ENCODE assay signal across 8 cellular contexts in the genomic region with DNA sequence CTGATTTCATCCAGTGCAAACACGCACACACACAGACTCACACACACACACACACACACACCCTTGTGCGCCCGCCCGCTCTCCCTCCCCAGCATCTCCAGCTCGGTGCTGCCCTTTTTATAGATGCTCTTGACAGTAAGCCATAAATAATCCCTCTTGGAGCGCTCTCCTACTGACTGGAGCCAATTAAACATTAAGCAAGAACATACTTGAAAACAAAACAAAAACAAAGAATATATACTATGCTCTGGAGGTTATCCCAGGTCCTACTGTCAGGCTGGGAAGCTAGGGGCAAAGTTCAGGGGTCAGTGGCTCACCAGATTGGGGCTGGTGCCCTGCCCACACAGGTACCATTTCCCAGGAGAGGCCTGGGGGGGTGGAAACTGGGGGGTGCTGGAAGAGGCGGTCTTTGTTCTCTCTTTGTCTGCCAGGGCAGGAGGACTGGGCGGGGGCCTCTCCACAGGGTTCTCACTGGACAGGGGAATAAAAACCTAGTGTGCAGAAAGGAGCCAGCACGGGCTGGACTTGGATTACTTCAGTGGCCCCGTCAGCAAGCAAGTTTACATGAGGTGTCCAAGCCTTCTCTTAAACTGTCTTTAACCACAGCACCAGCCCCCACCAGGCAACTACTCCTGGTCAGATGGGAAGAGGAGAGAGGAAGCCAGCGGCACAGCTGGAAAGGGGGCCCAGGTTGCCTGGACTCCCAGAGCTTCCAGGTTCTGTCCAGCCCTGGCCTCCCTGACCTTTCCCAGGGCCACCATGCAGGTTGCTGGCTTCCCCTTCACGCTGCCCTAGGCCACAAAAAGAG. TPM values are rescaled to one million over a fixed set of nuclear protein-coding genes. Genes with fewer than 3 reads are reported as not detected.
DNase-seq lines count a peak whose midpoint lies in the region; ATAC-seq and TF ChIP-seq lines count a peak whose summit lies in the region.

No MANE protein-coding gene starts in this region.

- WGBS in transverse colon (ENCODE audit: low coverage in 1 of 2), 2 donors = 35 to 39% methylated on average over 3 to 12 of the region's 12 CpGs

- intact Hi-C loops in transverse colon (cut with DNase I; ENCODE audit: low total_unique reads) = no loop called here

- no peaks in the 10 kb centered on the region for H3K27me3 ChIP-seq in WERI-Rb-1 (ENCODE audit: insufficient read depth, low read depth, severe bottlenecking)
- no peaks in the 10 kb centered on the region for H3K27me3 ChIP-seq in transverse colon
- no peaks in the 10 kb centered on the region for H3K27me3 ChIP-seq in brain microvascular endothelial cell (replicated peaks)

- H3K4me3 ChIP-seq in WERI-Rb-1 (ENCODE audit: low read depth, low read length) = peak overlapping the region; percentile 31
- H3K4me3 ChIP-seq in transverse colon = no peak overlapping the region
- H3K4me3 ChIP-seq in brain microvascular endothelial cell (ENCODE audit: low read depth, low read length) = no peak overlapping the region

- H3K9me3 ChIP-seq in WERI-Rb-1 (ENCODE audit: severe bottlenecking) (no peaks in the 10 kb centered on the region), transverse colon (no peaks in the 10 kb centered on the region)

- no peak for TF ChIP-seq EP300 in transverse colon (IDR thresholded peaks at IDR 0.05; ENCODE audit: low read depth)

- DNase-seq in AG08396 (ENCODE audit: low spot score) (peak; percentile 61), NCI-H128 (lab: John Stamatoyannopoulos, UW; ENCODE audit: unreplicated experiment) (peak; percentile 36), WERI-Rb-1 (peak; percentile 74), left kidney (ENCODE audit: low read depth, low spot score) (peak; percentile 97), transverse colon (peak; percentile 74), brain microvascular endothelial cell (no peak)
- no peak for DNase-seq in central memory CD4-positive, alpha-beta T cell

- peak overlapping the region; percentile 58 for H3K27ac ChIP-seq in WERI-Rb-1
- peak overlapping the region; percentile 73 to 94 (median 84) for H3K27ac ChIP-seq in transverse colon
- no peak overlapping the region for H3K27ac ChIP-seq in brain microvascular endothelial cell

- ATAC-seq in GM18870 (IDR thresholded peaks at IDR 0.05; ENCODE audit: unreplicated experiment) = no peak

- TF ChIP-seq CTCF in WERI-Rb-1 (IDR thresholded peaks at IDR 0.05; ENCODE audit: low read depth, low read length) = no peak
- TF ChIP-seq CTCF in transverse colon (IDR thresholded peaks at IDR 0.05) = no peak
- TF ChIP-seq CTCF in brain microvascular endothelial cell (IDR thresholded peaks at IDR 0.05; ENCODE audit: low read depth, low read length, missing control alignments) = no peak

- H3K4me1 ChIP-seq in transverse colon = peaks cover 38 to 89% (median 56%) of the 10 kb centered on the region in 4 donors

- no peak for TF ChIP-seq POLR2A in transverse colon (IDR thresholded peaks at IDR 0.05)

- no peaks in the 10 kb centered on the region; the same call in 1 of the 2 replicates for H3K36me3 ChIP-seq in WERI-Rb-1
- H3K36me3 ChIP-seq in transverse colon = no peaks in the 10 kb centered on the region
- no peaks in the 10 kb centered on the region for H3K36me3 ChIP-seq in brain microvascular endothelial cell (replicated peaks)

- in situ Hi-C loops in transverse colon (cut with MboI; ENCODE audit: low pct_ligation_motif_present in 1 of 4, low pct_unique_long_range_greater_than_20kb in 1 of 4, low sequenced_read_pairs in 3 of 4) = no loop called here
- in situ Hi-C loops in brain microvascular endothelial cell (cut with HindIII; ENCODE audit: low pct_ligation_motif_present, low sequenced_read_pairs) = no loop called here

RNA-seq across cellular contexts. Expression of a gene that starts 16.1 kb away (rescaled TPM):
- 10 to 100 TPM; 13.3 to 35.4 (median 25.1) TPM for total RNA-seq in transverse colon

RNA-seq across cellular contexts. Expression of a gene that starts 53.6 kb away (rescaled TPM):
- total RNA-seq in transverse colon = 100 to 1,000 TPM; 216 to 511 (median 283) TPM

Comparison
In these comparisons a context has a peak if more than half of its experiments do, and no peak if none do; other contexts are left out.
1. DNase-seq: peak in AG08396 (single experiment), NCI-H128 (single experiment), WERI-Rb-1 (single experiment), left kidney (single experiment) and transverse colon (single experiment); none in central memory CD4-positive, alpha-beta T cell (single experiment) and brain microvascular endothelial cell (single experiment).